ENCODE assay signal across 10 cellular contexts in the genomic region with DNA sequence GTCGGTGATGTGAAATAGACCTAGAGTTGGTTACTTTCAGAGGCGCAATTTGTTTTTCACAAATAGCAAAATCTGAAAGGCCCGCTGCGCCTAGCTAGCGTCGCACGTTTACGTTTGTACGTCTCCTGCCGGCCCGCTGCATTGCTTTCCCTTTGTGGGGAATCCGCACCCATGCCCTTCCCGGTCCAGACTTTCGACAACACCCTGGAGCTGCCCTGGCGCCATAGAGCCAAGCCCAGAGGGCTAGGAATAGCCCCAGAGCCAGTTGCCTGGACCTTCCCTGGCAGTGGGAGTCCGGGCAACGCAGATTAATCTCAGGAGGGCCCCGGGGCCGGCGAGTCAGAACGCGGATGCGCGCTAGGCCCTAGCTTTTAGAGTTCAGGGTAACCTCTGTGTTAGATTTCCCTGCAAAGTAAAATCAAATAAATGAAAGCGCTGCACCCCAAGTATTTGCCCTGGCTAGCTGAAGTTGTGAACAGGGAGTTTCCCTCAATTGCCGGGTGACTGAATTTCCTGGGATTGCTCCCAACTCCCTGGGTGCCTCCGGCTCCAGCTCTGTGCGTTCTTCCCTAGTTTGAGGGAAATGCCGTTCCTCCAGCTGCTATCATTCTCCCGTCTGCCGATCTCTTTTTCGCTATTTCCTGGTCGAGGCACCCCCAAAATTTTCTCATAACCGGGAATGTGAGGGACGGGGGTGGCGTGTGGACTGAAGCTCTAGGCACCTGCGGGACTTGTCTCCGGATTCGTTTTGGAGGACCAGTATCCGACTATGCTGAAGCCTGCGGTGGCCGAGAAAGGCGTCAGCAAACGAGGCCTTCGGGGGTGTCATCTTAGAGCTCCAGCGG. TPM values are rescaled to one million over a fixed set of nuclear protein-coding genes. Genes with fewer than 3 reads are reported as not detected.
DNase-seq lines count a peak whose midpoint lies in the region; ATAC-seq lines count a peak whose summit lies in the region.
"Had no signal": no experiment of that assay in that cellular context is flagged by ENCODE, and none has a peak within 500 bp of the region (broad histone marks: within the 10 kb centered on the region; RNA-seq: fewer than 3 reads in every experiment).

No MANE protein-coding gene starts in this region.

- no peak overlapping the region for H3K27ac ChIP-seq in caudate nucleus (ENCODE audit: low read depth, low read length)
- H3K27ac ChIP-seq: body of pancreas had no signal

- DNase-seq in activated CD4-positive, alpha-beta T cell treated with anti-CD3 and anti-CD28 coated beads, Interleukin-2, amount 10 ng/mL, durations not matched to agents 7 days and 5 days = no peak
- DNase-seq in activated CD4-positive, alpha-beta T cell treated with anti-CD3 and anti-CD28 coated beads for 48 hours = no peak
- no peak for DNase-seq in activated CD4-positive, alpha-beta memory T cell treated with anti-CD3 and anti-CD28 coated beads for 36 hours
- DNase-seq in iPS-NIHi11 (ENCODE audit: low spot score) (peak; percentile 35), RPMI8226 (no peak), caudate nucleus (lab: John Stamatoyannopoulos, UW) (no peak)
- peak; percentile 26 for DNase-seq in stimulated activated CD8-positive, alpha-beta memory T cell treated with anti-CD3 and anti-CD28 coated beads, Interleukin-4, amount 100 ng/mL, for 48 hours

- POLR2A ChIA-PET in activated CD4-positive, alpha-beta T cell treated with anti-CD3 and anti-CD28 coated beads, Interleukin-2, amount 10 ng/mL, durations not matched to agents 7 days and 5 days (lab: Charles Lee) = no interaction called here
- POLR2A ChIA-PET in activated CD4-positive, alpha-beta memory T cell treated with anti-CD3 and anti-CD28 coated beads for 36 hours (lab: Charles Lee) = no interaction called here

- intact Hi-C loops in activated CD4-positive, alpha-beta memory T cell treated with anti-CD3 and anti-CD28 coated beads for 36 hours (cut with micrococcal nuclease) = no loop called here

- peak overlapping the region; percentile 39 for H3K4me3 Mint-ChIP-seq in activated CD4-positive, alpha-beta T cell treated with anti-CD3 and anti-CD28 coated beads, Interleukin-2, amount 10 ng/mL, durations not matched to agents 7 days and 5 days
- peak overlapping the region; percentile 26 for H3K4me3 Mint-ChIP-seq in activated CD4-positive, alpha-beta memory T cell treated with anti-CD3 and anti-CD28 coated beads for 36 hours

- H3K27ac Mint-ChIP-seq in activated CD4-positive, alpha-beta T cell treated with anti-CD3 and anti-CD28 coated beads, Interleukin-2, amount 10 ng/mL, durations not matched to agents 7 days and 5 days = peak overlapping the region; percentile 78
- no peak overlapping the region for H3K27ac Mint-ChIP-seq in activated CD4-positive, alpha-beta memory T cell treated with anti-CD3 and anti-CD28 coated beads for 36 hours

- CTCF ChIA-PET in activated CD4-positive, alpha-beta T cell treated with anti-CD3 and anti-CD28 coated beads, Interleukin-2, amount 10 ng/mL, durations not matched to agents 7 days and 5 days (lab: Charles Lee) = interaction anchor here (1.4 kb wide), 1 partner anchor 15 kb away, joined by 4 read pairs; no protein-coding TSS in a partner anchor
- CTCF ChIA-PET in activated CD4-positive, alpha-beta memory T cell treated with anti-CD3 and anti-CD28 coated beads for 36 hours (lab: Charles Lee) = no interaction called here

- no peak for ATAC-seq in GM21786 (IDR thresholded peaks at IDR 0.05; ENCODE audit: unreplicated experiment)
- ATAC-seq: body of pancreas had no signal

- no peaks in the 10 kb centered on the region for H3K9me3 Mint-ChIP-seq in activated CD4-positive, alpha-beta T cell treated with anti-CD3 and anti-CD28 coated beads, Interleukin-2, amount 10 ng/mL, durations not matched to agents 7 days and 5 days
- no peaks in the 10 kb centered on the region for H3K9me3 Mint-ChIP-seq in activated CD4-positive, alpha-beta memory T cell treated with anti-CD3 and anti-CD28 coated beads for 36 hours

- peaks cover 14% of the 10 kb centered on the region for H3K4me1 Mint-ChIP-seq in activated CD4-positive, alpha-beta T cell treated with anti-CD3 and anti-CD28 coated beads, Interleukin-2, amount 10 ng/mL, durations not matched to agents 7 days and 5 days
- H3K4me1 Mint-ChIP-seq in activated CD4-positive, alpha-beta memory T cell treated with anti-CD3 and anti-CD28 coated beads for 36 hours (ENCODE audit: low read depth) = peaks cover 22% of the 10 kb centered on the region

- peaks cover 86% of the 10 kb centered on the region for H3K27me3 Mint-ChIP-seq in activated CD4-positive, alpha-beta T cell treated with anti-CD3 and anti-CD28 coated beads, Interleukin-2, amount 10 ng/mL, durations not matched to agents 7 days and 5 days
- peaks cover 76% of the 10 kb centered on the region for H3K27me3 Mint-ChIP-seq in activated CD4-positive, alpha-beta memory T cell treated with anti-CD3 and anti-CD28 coated beads for 36 hours

- H3K36me3 Mint-ChIP-seq in activated CD4-positive, alpha-beta T cell treated with anti-CD3 and anti-CD28 coated beads, Interleukin-2, amount 10 ng/mL, durations not matched to agents 7 days and 5 days (ENCODE audit: low read depth) = peaks cover 15% of the 10 kb centered on the region
- peaks cover 2% of the 10 kb centered on the region for H3K36me3 Mint-ChIP-seq in activated CD4-positive, alpha-beta memory T cell treated with anti-CD3 and anti-CD28 coated beads for 36 hours

RNA-seq across cellular contexts. Expression of gene EN1, which starts 1.2 kb away (rescaled TPM):
- total RNA-seq in activated CD4-positive, alpha-beta T cell treated with anti-CD3 and anti-CD28 coated beads, Interleukin-2, amount 10 ng/mL, durations not matched to agents 7 days and 5 days = not detected
- not detected for total RNA-seq in activated CD4-positive, alpha-beta memory T cell treated with anti-CD3 and anti-CD28 coated beads for 36 hours
- total RNA-seq: body of pancreas, mucosa of gallbladder had no signal

Comparison
In these comparisons a context has a peak if more than half of its experiments do, and no peak if none do; other contexts are left out.
1. DNase-seq: peak in iPS-NIHi11 (single experiment) and stimulated activated CD8-positive, alpha-beta memory T cell treated with anti-CD3 and anti-CD28 coated beads, Interleukin-4, amount 100 ng/mL, for 48 hours (single experiment); none in activated CD4-positive, alpha-beta T cell treated with anti-CD3 and anti-CD28 coated beads, Interleukin-2, amount 10 ng/mL, durations not matched to agents 7 days and 5 days (single experiment), activated CD4-positive, alpha-beta T cell treated with anti-CD3 and anti-CD28 coated beads for 48 hours (single experiment), activated CD4-positive, alpha-beta memory T cell treated with anti-CD3 and anti-CD28 coated beads for 36 hours (single experiment), RPMI8226 (single experiment) and caudate nucleus (0 of 61).